In genomic region chr7:117690147-117690546, GRCh38 we compare ENCODE assay signal across 18 cellular contexts.
DNase-seq lines count a peak whose midpoint lies in the region; ATAC-seq, FAIRE-seq and TF ChIP-seq lines count a peak whose summit lies in the region.
"Had no signal": no experiment of that assay in that cellular context is flagged by ENCODE, and none has a peak within 500 bp of the region (broad histone marks: within the 10 kb centered on the region; RNA-seq: fewer than 3 reads in every experiment).

No MANE protein-coding gene starts in this region.

- H2BK5ac ChIP-seq in neuronal stem cell (ENCODE audit: low read length), result no peak overlapping the region

- no peak for DNase-seq in DND-41
- DNase-seq in K562 (ENCODE audit: extremely low read depth in 1 of 4, low spot score in 3 of 4), result no peak
- DNase-seq in hepatocyte (ENCODE audit: low spot score), result no peak
- no peak for DNase-seq in neuronal stem cell (ENCODE audit: low spot score)
- DNase-seq in NCI-H1105 (lab: John Stamatoyannopoulos, UW), result no peak
- no peak for DNase-seq in transverse colon
- DNase-seq: 8988T; Calu3; CD4-positive, alpha-beta memory T cell; DMS79 treated with DMSO at 0.1 percent for 48 hours; EL; GM23248; H7; HFFc6 had no signal

- in situ Hi-C loops in K562 (cut with MboI) (no loop called here), transverse colon (cut with MboI; ENCODE audit: low pct_ligation_motif_present in 1 of 4, low pct_unique_long_range_greater_than_20kb in 1 of 4, low sequenced_read_pairs in 3 of 4) (no loop called here)

- H2BK15ac ChIP-seq in neuronal stem cell (ENCODE audit: low read length), result no peak overlapping the region

- H4K20me1 ChIP-seq in DND-41 (ENCODE audit: insufficient read depth, low read length), result no peaks in the 10 kb centered on the region
- no peaks in the 10 kb centered on the region for H4K20me1 ChIP-seq in K562 (replicated peaks; ENCODE audit: control insufficient read depth, insufficient read depth, low read length)
- H4K20me1 ChIP-seq in hepatocyte (ENCODE audit: insufficient read depth, poor library complexity, severe bottlenecking), result no peaks in the 10 kb centered on the region
- H4K20me1 ChIP-seq: BLaER1 had no signal

- no peak overlapping the region for H3K4me2 ChIP-seq in DND-41 (ENCODE audit: insufficient read depth, low read length)
- no peak overlapping the region for H3K4me2 ChIP-seq in K562 (ENCODE audit: insufficient read depth, low read length)
- peak overlapping the region; percentile 45 for H3K4me2 ChIP-seq in hepatocyte
- H3K4me2 ChIP-seq in neuronal stem cell (ENCODE audit: insufficient read depth, low read length, poor library complexity, severe bottlenecking), result no peak overlapping the region
- H3K4me2 ChIP-seq: BLaER1 had no signal

- no peaks in the 10 kb centered on the region for H3K79me1 ChIP-seq in neuronal stem cell (ENCODE audit: low read depth, low read length)

- TF ChIP-seq RAD21 in K562 (CRISPR knock-in tag; conservative IDR thresholded peaks at IDR 0.05 in 1 of 2, IDR thresholded peaks at IDR 0.05 in 1 of 2), result no peak

- TF ChIP-seq CTCF in DND-41 (IDR thresholded peaks at IDR 0.05; ENCODE audit: borderline replicate concordance, extremely low read depth, low read length, poor library complexity, severe bottlenecking), result no peak
- no peak for TF ChIP-seq CTCF in K562 (IDR thresholded peaks at IDR 0.05 in 2 of 3, conservative IDR thresholded peaks at IDR 0.05 in 1 of 3; ENCODE audit: insufficient read depth in 2 of 3, low read depth in 1 of 3, low read length in 3 of 3)
- no peak for TF ChIP-seq CTCF in hepatocyte (IDR thresholded peaks at IDR 0.05; ENCODE audit: poor library complexity)
- TF ChIP-seq CTCF in transverse colon (IDR thresholded peaks at IDR 0.05), result no peak

- H3K9ac ChIP-seq in DND-41 (ENCODE audit: low read depth, low read length) (no peak overlapping the region), K562 (ENCODE audit: insufficient read depth in 1 of 2, low read depth in 2 of 2, low read length in 2 of 2) (no peak overlapping the region), neuronal stem cell (ENCODE audit: low read depth, low read length, poor library complexity) (no peak overlapping the region)
- H3K9ac ChIP-seq: BLaER1, GM23248 had no signal

- H3K79me2 ChIP-seq in DND-41 (ENCODE audit: insufficient read depth, low read length), result no peaks in the 10 kb centered on the region
- H3K79me2 ChIP-seq in K562 (ENCODE audit: control insufficient read depth, insufficient read depth, low read length), result no peaks in the 10 kb centered on the region
- peaks cover 7% of the 10 kb centered on the region for H3K79me2 ChIP-seq in hepatocyte

- H2AFZ ChIP-seq in DND-41 (ENCODE audit: low read depth, low read length) (peak overlapping the region; percentile 63; the same call in 1 of the 2 replicates), K562 (ENCODE audit: low read depth, low read length) (no peak overlapping the region), hepatocyte (no peak overlapping the region), neuronal stem cell (ENCODE audit: low read length) (peak overlapping the region; percentile 33)
- H2AFZ ChIP-seq: GM23248 had no signal

- no peak overlapping the region for H3K23ac ChIP-seq in neuronal stem cell (ENCODE audit: low read depth, low read length, poor library complexity)

- no peaks in the 10 kb centered on the region for H3K9me2 ChIP-seq in hepatocyte (replicated peaks; ENCODE audit: insufficient read depth)

- intact Hi-C loops in K562 (cut with micrococcal nuclease), result no loop called here
- intact Hi-C loops in transverse colon (cut with DNase I; ENCODE audit: low total_unique reads), result no loop called here

- H3K9me3 ChIP-seq in DND-41 (ENCODE audit: insufficient read depth, low read length, severe bottlenecking) (no peaks in the 10 kb centered on the region), K562 (replicated peaks; ENCODE audit: control insufficient read depth, insufficient read depth, low read depth, low read length) (no peaks in the 10 kb centered on the region), hepatocyte (ENCODE audit: low read depth) (no peaks in the 10 kb centered on the region), neuronal stem cell (replicated peaks in 1 of 2; ENCODE audit: control insufficient read depth in 2 of 2, insufficient read depth in 1 of 2, low read depth in 1 of 2, low read length in 2 of 2) (no peaks in the 10 kb centered on the region), transverse colon (no peaks in the 10 kb centered on the region)
- H3K9me3 ChIP-seq: BLaER1 had no signal

- POLR2A ChIA-PET in K562 (lab: Yijun Ruan, JAX), result no interaction called here

- H4K8ac ChIP-seq in neuronal stem cell (ENCODE audit: low read depth, low read length), result no peak overlapping the region

- H3K4me1 ChIP-seq in DND-41 (ENCODE audit: insufficient read depth, low read length) (peaks cover 14% of the 10 kb centered on the region), K562 (replicated peaks in 1 of 2; ENCODE audit: control insufficient read depth in 2 of 2, insufficient read depth in 2 of 2, low read length in 2 of 2) (no peaks in the 10 kb centered on the region), hepatocyte (ENCODE audit: insufficient read depth) (peaks cover 15% of the 10 kb centered on the region), neuronal stem cell (ENCODE audit: control insufficient read depth in 2 of 2, insufficient read depth in 1 of 2, low read depth in 1 of 2, low read length in 2 of 2) (peaks cover 2 to 4% of the 10 kb centered on the region in 2 donors), transverse colon (peaks cover 0 to 10% (median 0%) of the 10 kb centered on the region in 4 donors)
- H3K4me1 ChIP-seq: BLaER1 had no signal

- no peaks in the 10 kb centered on the region for H3K9me1 ChIP-seq in K562 (ENCODE audit: control insufficient read depth, insufficient read depth, low read length)

- H3K14ac ChIP-seq in neuronal stem cell (ENCODE audit: low read length), result no peak overlapping the region

- no peak overlapping the region for H3K4me3 ChIP-seq in DND-41 (ENCODE audit: low read depth in 1 of 2, low read length in 2 of 2)
- H3K4me3 ChIP-seq in K562, result no peak overlapping the region
- no peak overlapping the region for H3K4me3 ChIP-seq in hepatocyte
- H3K4me3 ChIP-seq in neuronal stem cell (ENCODE audit: low read length in 2 of 2), result no peak overlapping the region
- H3K4me3 ChIP-seq in transverse colon, result no peak overlapping the region
- H3K4me3 ChIP-seq: BLaER1, GM12878, GM23248 had no signal

- ATAC-seq in DND-41 (ENCODE audit: insufficient read depth, low read depth), result peak; percentile 50; the same call in 2 of the 3 replicates
- peak; percentile 61 for ATAC-seq in K562
- ATAC-seq in HG03135 (IDR thresholded peaks at IDR 0.05; ENCODE audit: unreplicated experiment), result no peak
- ATAC-seq: GM12878, HCT116 had no signal

- no peak overlapping the region for H2AK5ac ChIP-seq in neuronal stem cell (ENCODE audit: low read depth, low read length)

- no peak for FAIRE-seq in K562 (lab: Jason Lieb, UNC)
- FAIRE-seq: GM12878 had no signal

- CTCF ChIA-PET in K562 (lab: Yijun Ruan, JAX; ENCODE audit: low intra/inter-chr PET ratio), result no interaction called here

- no peak overlapping the region for H4K91ac ChIP-seq in neuronal stem cell (ENCODE audit: low read depth, low read length, poor library complexity)

- H3K4ac ChIP-seq in neuronal stem cell (ENCODE audit: low read length), result no peak overlapping the region

- no peak overlapping the region for H3K18ac ChIP-seq in neuronal stem cell (ENCODE audit: low read length)

- no peaks in the 10 kb centered on the region for H3K36me3 ChIP-seq in DND-41 (ENCODE audit: insufficient read depth, low read length)
- H3K36me3 ChIP-seq in K562 (ENCODE audit: control insufficient read depth, insufficient read depth, low read length), result no peaks in the 10 kb centered on the region
- H3K36me3 ChIP-seq in hepatocyte (replicated peaks; ENCODE audit: insufficient read depth, low read depth), result no peaks in the 10 kb centered on the region
- H3K36me3 ChIP-seq in neuronal stem cell (replicated peaks in 1 of 2; ENCODE audit: control insufficient read depth in 2 of 2, insufficient read depth in 2 of 2, low read length in 2 of 2), result no peaks in the 10 kb centered on the region
- H3K36me3 ChIP-seq in transverse colon, result no peaks in the 10 kb centered on the region
- H3K36me3 ChIP-seq: BLaER1 had no signal

- TF ChIP-seq POLR2A in K562 (conservative IDR thresholded peaks at IDR 0.05) (no peak), transverse colon (IDR thresholded peaks at IDR 0.05) (no peak)

- H2BK12ac ChIP-seq in neuronal stem cell (ENCODE audit: low read length), result no peak overlapping the region

- H3K27ac ChIP-seq in DND-41 (ENCODE audit: low read length) (no peak overlapping the region), K562 (ENCODE audit: extremely low read depth, low read depth, low read length) (no peak overlapping the region), hepatocyte (peak overlapping the region; percentile 65), neuronal stem cell (replicated peaks; ENCODE audit: low read length) (no peak overlapping the region), transverse colon (no peak overlapping the region)
- H3K27ac ChIP-seq: BLaER1, GM23248 had no signal

- 0% methylated on average over 3 of the region's 3 CpGs for WGBS in K562 (ENCODE audit: insufficient coverage, low coverage, missing lambda C conversion rate)
- 87% methylated on average over 3 of the region's 3 CpGs for WGBS in hepatocyte (ENCODE audit: low lambda C conversion rate, missing lambda C conversion rate)
- WGBS in neuronal stem cell (ENCODE audit: extremely low coverage in 2 of 2, insufficient read length in 2 of 2, insufficient replicate concordance in 1 of 2), 2 donors, result no CpG with 5 or more reads among the region's 3 CpGs
- WGBS in transverse colon (ENCODE audit: low coverage in 1 of 2), 2 donors, result 78 to 91% methylated on average over 3 of the region's 3 CpGs

- no peaks in the 10 kb centered on the region for H3K27me3 ChIP-seq in DND-41 (ENCODE audit: insufficient read depth, low read length, poor library complexity)
- H3K27me3 ChIP-seq in K562 (ENCODE audit: control insufficient read depth in 2 of 2, insufficient read depth in 2 of 2, low read length in 2 of 2), result no peaks in the 10 kb centered on the region
- H3K27me3 ChIP-seq in hepatocyte, result no peaks in the 10 kb centered on the region
- no peaks in the 10 kb centered on the region for H3K27me3 ChIP-seq in neuronal stem cell (ENCODE audit: control insufficient read depth in 3 of 3, insufficient read depth in 3 of 3, low read depth in 1 of 3, low read length in 3 of 3)
- H3K27me3 ChIP-seq in transverse colon, result no peaks in the 10 kb centered on the region
- H3K27me3 ChIP-seq: BLaER1 had no signal

- no peak overlapping the region for H2BK120ac ChIP-seq in neuronal stem cell (ENCODE audit: low read depth, low read length)

- BruUV-seq in K562 (replicated peaks; lab: Mats Ljungman, UMichigan), result no TSS peak

- TF ChIP-seq EP300 in K562 (IDR thresholded peaks at IDR 0.05; ENCODE audit: low read length), result no peak
- TF ChIP-seq EP300 in transverse colon (IDR thresholded peaks at IDR 0.05; ENCODE audit: low read depth), result no peak

TF ChIP-seq in K562, 482 proteins besides CTCF, POLR2A, EP300 and RAD21:
- TF ChIP-seq EHMT2 (IDR thresholded peaks at IDR 0.05) (no peak), E2F3 (CRISPR knock-in tag; IDR thresholded peaks at IDR 0.05) (no peak)

Comparison
In these comparisons a context has a peak if more than half of its experiments do, and no peak if none do; other contexts are left out.
1. H2AFZ ChIP-seq: peak in DND-41 (single experiment) and neuronal stem cell (single experiment); none in K562 (single experiment) and hepatocyte (single experiment).